In the genomic region with DNA sequence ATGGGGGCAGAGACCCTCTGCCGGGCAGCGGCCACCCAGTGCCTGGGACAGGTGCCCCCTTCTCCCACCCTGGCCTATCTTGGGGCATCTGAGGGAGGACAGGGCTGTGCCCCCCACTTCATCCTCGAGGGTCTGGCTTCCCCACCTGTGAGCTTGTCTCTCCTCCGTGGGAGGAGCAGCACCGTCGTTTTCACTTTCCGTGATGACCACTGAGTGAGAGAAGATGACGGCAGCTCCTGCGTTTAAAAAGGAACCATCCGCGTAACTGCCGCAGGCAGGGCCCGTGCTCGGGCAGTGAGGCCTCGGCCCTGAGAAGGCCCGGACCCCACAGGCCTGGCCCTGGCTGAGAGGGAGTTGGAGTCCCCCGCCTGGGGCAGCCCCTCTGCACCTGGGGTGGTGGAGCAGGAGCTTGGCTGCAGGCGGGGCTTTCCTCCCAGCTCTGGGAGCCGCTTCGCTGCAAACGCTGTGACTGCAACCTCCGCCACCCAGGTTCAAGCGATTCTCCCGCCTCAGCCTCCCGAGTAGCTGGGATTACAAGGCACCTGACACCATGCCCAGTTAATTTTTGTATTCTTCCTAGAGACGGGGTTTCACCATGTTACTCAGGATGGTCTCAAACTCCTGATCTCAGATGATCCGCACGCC, we compare ENCODE assay signal across 10 cellular contexts. TPM values are rescaled to one million over a fixed set of nuclear protein-coding genes. Genes with fewer than 3 reads are reported as not detected.
DNase-seq lines count a peak whose midpoint lies in the region; FAIRE-seq and TF ChIP-seq lines count a peak whose summit lies in the region.
"Not testable (repeated sequence)": the region's sequence is repeated elsewhere in the genome, so short reads cannot be mapped to it uniquely, and the experiment has no call there.
"Had no signal": no experiment of that assay in that cellular context is flagged by ENCODE, and none has a peak within 500 bp of the region (broad histone marks: within the 10 kb centered on the region; RNA-seq: fewer than 3 reads in every experiment).

No MANE protein-coding gene starts in this region.

- H2AFZ ChIP-seq in neural progenitor cell (replicated peaks), result not testable (repeated sequence)

- not testable (repeated sequence) for H3K36me3 ChIP-seq in kidney (ENCODE audit: control insufficient read depth in 1 of 2, insufficient read depth in 2 of 2, low read length in 2 of 2); neural progenitor cell; stomach

- H3K4me3 ChIP-seq in coronary artery, result peak overlapping the region; percentile 85
- H3K4me3 ChIP-seq in kidney (ENCODE audit: low read length in 2 of 2), result peak overlapping the region in 1 of 2 donors; percentile 61
- H3K4me3 ChIP-seq in neural progenitor cell, result not testable (repeated sequence)
- peak overlapping the region; percentile 22 to 67 (median 52) for H3K4me3 ChIP-seq in stomach

- not testable (repeated sequence) for H3K9me3 ChIP-seq in kidney (ENCODE audit: control insufficient read depth in 1 of 2, low read length in 2 of 2); neural progenitor cell (ENCODE audit: low read depth); stomach

- FAIRE-seq in kidney (lab: Jason Lieb, UNC), result not testable (repeated sequence)

- peak overlapping the region; percentile 41 to 77 for H3K9ac ChIP-seq in kidney (ENCODE audit: low read length in 2 of 2)
- H3K9ac ChIP-seq in neural progenitor cell, result not testable (repeated sequence)

- peak; percentile 32 for TF ChIP-seq POLR2A in GM19099 (IDR thresholded peaks at IDR 0.05; ENCODE audit: extremely low read depth, insufficient read length, low read depth)
- not testable (repeated sequence) for TF ChIP-seq POLR2A in stomach (IDR thresholded peaks at IDR 0.05)

- H3K79me2 ChIP-seq in neural progenitor cell (ENCODE audit: low read depth), result not testable (repeated sequence)

- peaks cover 18 to 32% of the 10 kb centered on the region in 2 donors for H3K4me1 ChIP-seq in kidney (ENCODE audit: control insufficient read depth in 1 of 2, insufficient read depth in 1 of 2, low read depth in 1 of 2, low read length in 2 of 2)
- peaks cover 26% of the 10 kb centered on the region for H3K4me1 ChIP-seq in neural progenitor cell
- H3K4me1 ChIP-seq in stomach, result peaks cover 46 to 66% (median 59%) of the 10 kb centered on the region in 4 donors

- H3F3A ChIP-seq in neural progenitor cell (ENCODE audit: low read depth), result peaks cover 42% of the 10 kb centered on the region

- peak overlapping the region; percentile 99 for H3K27ac ChIP-seq in 22Rv1
- peak overlapping the region; percentile 98 to 99 for H3K27ac ChIP-seq in coronary artery
- peak overlapping the region; percentile 91 to 99 for H3K27ac ChIP-seq in kidney (ENCODE audit: low read depth in 2 of 2, low read length in 2 of 2)
- H3K27ac ChIP-seq in neural progenitor cell, result not testable (repeated sequence)
- peak overlapping the region; percentile 92 to 98 (median 97) for H3K27ac ChIP-seq in stomach

- H3K4me3 Mint-ChIP-seq in T-helper 1 cell treated with Interleukin-12 subunit alpha and Interleukin-12 subunit beta and Interleukin-4 antibody, amounts not matched to agents 30 μg/mL and 1 μg/mL, for 36 hours; activated naive CD4-positive, alpha-beta T cell treated with anti-CD3 and anti-CD28 coated beads, Interleukin-2, amount 50 U/mL, for 24 hours: not testable (repeated sequence)
- H3K4me3 Mint-ChIP-seq in neural progenitor cell, result peak overlapping the region; percentile 59

- H3K4me1 Mint-ChIP-seq in T-helper 1 cell treated with Interleukin-12 subunit alpha and Interleukin-12 subunit beta and Interleukin-4 antibody, amounts not matched to agents 30 μg/mL and 1 μg/mL, for 36 hours (ENCODE audit: low read depth), result peaks cover 18% of the 10 kb centered on the region
- peaks cover 11% of the 10 kb centered on the region for H3K4me1 Mint-ChIP-seq in activated naive CD4-positive, alpha-beta T cell treated with anti-CD3 and anti-CD28 coated beads, Interleukin-2, amount 50 U/mL, for 24 hours
- peaks cover 42% of the 10 kb centered on the region for H3K4me1 Mint-ChIP-seq in neural progenitor cell

- DNase-seq in coronary artery (ENCODE audit: low spot score); kidney; neural progenitor cell (ENCODE audit: low spot score); stomach: not testable (repeated sequence)

- not testable (repeated sequence) for TF ChIP-seq EP300 in stomach (IDR thresholded peaks at IDR 0.05)

- TF ChIP-seq CTCF in 22Rv1 (IDR thresholded peaks at IDR 0.05); coronary artery (IDR thresholded peaks at IDR 0.05); kidney (IDR thresholded peaks at IDR 0.05; ENCODE audit: borderline replicate concordance, extremely low read depth, insufficient read depth); neural progenitor cell (IDR thresholded peaks at IDR 0.05); stomach (IDR thresholded peaks at IDR 0.05): not testable (repeated sequence)

- not testable (repeated sequence) for H3K9me3 Mint-ChIP-seq in T-helper 1 cell treated with Interleukin-12 subunit alpha and Interleukin-12 subunit beta and Interleukin-4 antibody, amounts not matched to agents 30 μg/mL and 1 μg/mL, for 36 hours; activated naive CD4-positive, alpha-beta T cell treated with anti-CD3 and anti-CD28 coated beads, Interleukin-2, amount 50 U/mL, for 24 hours; neural progenitor cell

- H3K27me3 ChIP-seq in neural progenitor cell, result not testable (repeated sequence)
- peaks cover 0 to 17% (median 0%) of the 10 kb centered on the region in 3 donors for H3K27me3 ChIP-seq in stomach

- H3K36me3 Mint-ChIP-seq in T-helper 1 cell treated with Interleukin-12 subunit alpha and Interleukin-12 subunit beta and Interleukin-4 antibody, amounts not matched to agents 30 μg/mL and 1 μg/mL, for 36 hours (ENCODE audit: low read depth); activated naive CD4-positive, alpha-beta T cell treated with anti-CD3 and anti-CD28 coated beads, Interleukin-2, amount 50 U/mL, for 24 hours; neural progenitor cell: not testable (repeated sequence)

- H3K27ac Mint-ChIP-seq in T-helper 1 cell treated with Interleukin-12 subunit alpha and Interleukin-12 subunit beta and Interleukin-4 antibody, amounts not matched to agents 30 μg/mL and 1 μg/mL, for 36 hours, result peak overlapping the region; percentile 98
- peak overlapping the region; percentile 95 for H3K27ac Mint-ChIP-seq in activated naive CD4-positive, alpha-beta T cell treated with anti-CD3 and anti-CD28 coated beads, Interleukin-2, amount 50 U/mL, for 24 hours
- peak overlapping the region; percentile 66 for H3K27ac Mint-ChIP-seq in neural progenitor cell

- H3K27me3 Mint-ChIP-seq in T-helper 1 cell treated with Interleukin-12 subunit alpha and Interleukin-12 subunit beta and Interleukin-4 antibody, amounts not matched to agents 30 μg/mL and 1 μg/mL, for 36 hours (ENCODE audit: low read depth); activated naive CD4-positive, alpha-beta T cell treated with anti-CD3 and anti-CD28 coated beads, Interleukin-2, amount 50 U/mL, for 24 hours; neural progenitor cell (ENCODE audit: insufficient read depth, low read depth): not testable (repeated sequence)

- H4K20me1 ChIP-seq in neural progenitor cell (ENCODE audit: low read depth), result peaks cover 13% of the 10 kb centered on the region

- WGBS in stomach, 5 donors, result 81 to 89% (median 82%) methylated on average over 18 to 26 of the region's 28 CpGs

- intact Hi-C loops in kidney (cut with DNase I) (loop anchor here (10.0 kb wide), 1 partner anchor 135 kb away; the partner anchor contains the start of gene PEX10), stomach (cut with DNase I; ENCODE audit: low total_unique reads) (loop anchor here (10.0 kb wide), 1 partner anchor 95 kb away; no protein-coding TSS in a partner anchor)

- not testable (repeated sequence) for H3K4me2 ChIP-seq in neural progenitor cell

RNA-seq across cellular contexts. Expression of gene TNFRSF14, which starts 6.7 kb away (rescaled TPM):
- total RNA-seq in kidney (95.0 TPM), neural progenitor cell (ENCODE audit: low replicate concordance) (0.65 TPM in 1 of 2 replicates, not detected in the other), stomach (100 to 1,000 TPM in 3 of 5 donors, 10 to 100 TPM in 2; 33.2 to 413 (median 301) TPM)
- polyA plus RNA-seq in kidney (ENCODE audit: insufficient read depth, low read depth, low replicate concordance) (99.1 TPM), stomach (100 to 1,000 TPM in 1 of 3 donors, 10 to 100 TPM in 2; 58.0 to 128 (median 64.8) TPM)

RNA-seq across cellular contexts. Expression of gene HES5, which starts 19.4 kb away (rescaled TPM):
- 0.44 TPM for total RNA-seq in kidney
- polyA plus RNA-seq in kidney (ENCODE audit: insufficient read depth, low read depth, low replicate concordance), result not detected
- total RNA-seq in neural progenitor cell (ENCODE audit: low replicate concordance), result 6.4 and 28.2 TPM in 2 replicates
- 1 to 10 TPM in 1 of 5 donors, not detected in 4; 9.6 TPM for total RNA-seq in stomach
- under 1 TPM in 1 of 3 donors, not detected in 2; 0.25 TPM for polyA plus RNA-seq in stomach
- total RNA-seq: cardiac muscle cell, MCF 10A had no signal
- polyA plus RNA-seq: cardiac muscle cell had no signal

RNA-seq across cellular contexts. Expression of gene PANK4, which starts 23.1 kb away (rescaled TPM):
- total RNA-seq in kidney (33.7 TPM), neural progenitor cell (ENCODE audit: low replicate concordance) (30.6 and 53.9 TPM in 2 replicates), stomach (10 to 100 TPM in 4 of 5 donors, 1 to 10 TPM in 1; 6.4 to 86.0 (median 27.9) TPM)
- polyA plus RNA-seq in kidney (ENCODE audit: insufficient read depth, low read depth, low replicate concordance) (13.3 TPM), stomach (10 to 100 TPM in 2 of 3 donors, 1 to 10 TPM in 1; 7.6 to 17.2 (median 15.6) TPM)

RNA-seq across cellular contexts. Expression of gene PRXL2B, which starts 37.1 kb away (rescaled TPM):
- total RNA-seq in kidney, result 39.5 TPM
- polyA plus RNA-seq in kidney (ENCODE audit: insufficient read depth, low read depth, low replicate concordance), result 25.6 TPM
- 10.0 and 29.6 TPM in 2 replicates for total RNA-seq in neural progenitor cell (ENCODE audit: low replicate concordance)
- 100 to 1,000 TPM in 1 of 5 donors, 10 to 100 TPM in 3, 1 to 10 TPM in 1; 8.5 to 668 (median 21.0) TPM for total RNA-seq in stomach
- 10 to 100 TPM; 18.9 to 23.8 (median 20.9) TPM for polyA plus RNA-seq in stomach

Comparison
In these comparisons a context has a peak if more than half of its experiments do, and no peak if none do; other contexts are left out.
1. RNA of gene TNFRSF14, which starts 6.7 kb away (total RNA-seq): 33.2 to 413 TPM in stomach and 95.0 TPM in kidney (single experiment); 0.65 TPM in neural progenitor cell; every median in the first group is over 10 times any median in the second.
2. Peak in every context shown above with its lines, with median percentiles within 50 percentile points of each other: H3K27ac Mint-ChIP-seq.